In the genomic region with DNA sequence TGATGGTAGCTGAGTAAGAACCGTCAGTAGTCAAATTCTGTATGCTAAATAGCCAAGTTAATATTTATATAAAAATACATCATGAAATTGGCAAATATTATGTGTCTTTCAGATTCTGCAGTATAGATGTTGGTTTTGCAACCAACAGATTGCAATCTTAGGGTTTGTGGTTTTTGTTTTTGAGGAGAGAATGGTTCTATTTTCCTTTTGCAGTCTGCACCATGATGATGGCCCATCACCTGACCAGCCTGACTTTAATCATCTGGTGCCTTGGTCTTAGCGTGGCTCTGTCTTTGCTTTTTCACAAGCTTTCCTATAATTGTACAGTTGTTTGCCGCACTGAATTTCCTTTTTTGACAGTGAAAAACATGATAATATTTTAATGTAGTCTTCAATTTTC, we compare ENCODE assay signal across 23 cellular contexts. TPM values are rescaled to one million over a fixed set of nuclear protein-coding genes. Genes with fewer than 3 reads are reported as not detected.
A peak's percentile ranks its signal among the peaks of the same experiment; 100 is the strongest.
DNase-seq lines count a peak whose midpoint lies in the region; ATAC-seq and TF ChIP-seq lines count a peak whose summit lies in the region.
"Had no signal": no experiment of that assay in that cellular context is flagged by ENCODE, and none has a peak within 500 bp of the region (broad histone marks: within the 10 kb centered on the region; RNA-seq: fewer than 3 reads in every experiment).

No MANE protein-coding gene starts in this region.

- in situ Hi-C loops in brain microvascular endothelial cell (cut with HindIII; ENCODE audit: low pct_ligation_motif_present, low sequenced_read_pairs), result no loop called here

- no peak overlapping the region for H3K27ac ChIP-seq in brain microvascular endothelial cell
- H3K27ac ChIP-seq: ascending aorta, HL-60, RWPE1, thoracic aorta had no signal

- H3K4me3 ChIP-seq in brain microvascular endothelial cell (ENCODE audit: low read depth, low read length), result no peak overlapping the region
- H3K4me3 ChIP-seq: ascending aorta, thoracic aorta had no signal

- H3K27me3 ChIP-seq in brain microvascular endothelial cell (replicated peaks), result no peaks in the 10 kb centered on the region
- H3K27me3 ChIP-seq: ascending aorta had no signal

- POLR2A ChIA-PET in activated CD4-positive, alpha-beta T cell treated with anti-CD3 and anti-CD28 coated beads, Interleukin-2, amount 10 ng/mL, durations not matched to agents 7 days and 5 days (lab: Charles Lee), result no interaction called here

- no peaks in the 10 kb centered on the region for H3K36me3 ChIP-seq in brain microvascular endothelial cell (replicated peaks)
- H3K36me3 ChIP-seq: ascending aorta, thoracic aorta had no signal

- peak overlapping the region; percentile 6 for H3K4me3 Mint-ChIP-seq in activated CD4-positive, alpha-beta T cell treated with anti-CD3 and anti-CD28 coated beads, Interleukin-2, amount 10 ng/mL, durations not matched to agents 7 days and 5 days
- H3K4me3 Mint-ChIP-seq: mesothelial cell of epicardium had no signal

- H3K4me1 Mint-ChIP-seq in activated CD4-positive, alpha-beta T cell treated with anti-CD3 and anti-CD28 coated beads, Interleukin-2, amount 10 ng/mL, durations not matched to agents 7 days and 5 days, result peaks cover 29% of the 10 kb centered on the region

- ATAC-seq in GM18870 (IDR thresholded peaks at IDR 0.05; ENCODE audit: unreplicated experiment), result no peak
- ATAC-seq: left lobe of liver, sciatic nerve had no signal

- CTCF ChIA-PET in activated CD4-positive, alpha-beta T cell treated with anti-CD3 and anti-CD28 coated beads, Interleukin-2, amount 10 ng/mL, durations not matched to agents 7 days and 5 days (lab: Charles Lee), result interaction anchor here (1.0 to 1.6 kb wide), 2 partner anchors 12 to 219 kb away, joined by 3 to 6 read pairs; no protein-coding TSS in a partner anchor

- no peak overlapping the region for H3K27ac Mint-ChIP-seq in activated CD4-positive, alpha-beta T cell treated with anti-CD3 and anti-CD28 coated beads, Interleukin-2, amount 10 ng/mL, durations not matched to agents 7 days and 5 days
- H3K27ac Mint-ChIP-seq: mesothelial cell of epicardium had no signal

- no peaks in the 10 kb centered on the region for H3K9me3 Mint-ChIP-seq in activated CD4-positive, alpha-beta T cell treated with anti-CD3 and anti-CD28 coated beads, Interleukin-2, amount 10 ng/mL, durations not matched to agents 7 days and 5 days
- H3K9me3 Mint-ChIP-seq: CD4-positive, CD25-positive, alpha-beta regulatory T cell; mesothelial cell of epicardium; nephron progenitor cell had no signal

- DNase-seq in activated CD4-positive, alpha-beta T cell treated with anti-CD3 and anti-CD28 coated beads, Interleukin-2, amount 10 ng/mL, durations not matched to agents 7 days and 5 days, result peak; percentile 32
- no peak for DNase-seq in activated CD4-positive, alpha-beta T cell treated with anti-CD3 and anti-CD28 coated beads, Interleukin-2, amount 50 U/mL, for 1 hour
- DNase-seq in MV-4-11 (lab: John Stamatoyannopoulos, UW) (peak; percentile 6), amniotic epithelial cell (ENCODE audit: low read depth) (peak; percentile 45), iris pigment epithelial cell (ENCODE audit: low read depth) (peak; percentile 65), brain microvascular endothelial cell (no peak), RPMI8226 (no peak)
- DNase-seq: activated CD4-positive, alpha-beta T cell treated with anti-CD3 and anti-CD28 coated beads for 1 hour; CD4-positive, CD25-positive, alpha-beta regulatory T cell; effector memory CD4-positive, alpha-beta T cell; NCI-H1048; NCI-H2029; NCI-H345; nephron progenitor cell; posterior cingulate gyrus had no signal

- no peak for TF ChIP-seq CTCF in brain microvascular endothelial cell (IDR thresholded peaks at IDR 0.05; ENCODE audit: low read depth, low read length, missing control alignments)

- peaks cover 5% of the 10 kb centered on the region for H3K36me3 Mint-ChIP-seq in activated CD4-positive, alpha-beta T cell treated with anti-CD3 and anti-CD28 coated beads, Interleukin-2, amount 10 ng/mL, durations not matched to agents 7 days and 5 days (ENCODE audit: low read depth)
- H3K36me3 Mint-ChIP-seq: CD4-positive, CD25-positive, alpha-beta regulatory T cell; mesothelial cell of epicardium had no signal

- no peaks in the 10 kb centered on the region for H3K27me3 Mint-ChIP-seq in activated CD4-positive, alpha-beta T cell treated with anti-CD3 and anti-CD28 coated beads, Interleukin-2, amount 10 ng/mL, durations not matched to agents 7 days and 5 days
- H3K27me3 Mint-ChIP-seq: CD4-positive, CD25-positive, alpha-beta regulatory T cell had no signal

RNA-seq across cellular contexts. Expression of a gene that starts 50.7 kb away (rescaled TPM):
- total RNA-seq in activated CD4-positive, alpha-beta T cell treated with anti-CD3 and anti-CD28 coated beads, Interleukin-2, amount 10 ng/mL, durations not matched to agents 7 days and 5 days, result 10 to 100 TPM; 85.0 to 85.9 TPM

Comparison
In these comparisons a context has a peak if more than half of its experiments do, and no peak if none do; other contexts are left out.
1. DNase-seq: peak in activated CD4-positive, alpha-beta T cell treated with anti-CD3 and anti-CD28 coated beads, Interleukin-2, amount 10 ng/mL, durations not matched to agents 7 days and 5 days (single experiment), MV-4-11 (single experiment), amniotic epithelial cell (single experiment) and iris pigment epithelial cell (single experiment); none in activated CD4-positive, alpha-beta T cell treated with anti-CD3 and anti-CD28 coated beads, Interleukin-2, amount 50 U/mL, for 1 hour (single experiment), brain microvascular endothelial cell (single experiment) and RPMI8226 (single experiment).